19 cellular contexts compared by ENCODE assay signal in the genomic region with DNA sequence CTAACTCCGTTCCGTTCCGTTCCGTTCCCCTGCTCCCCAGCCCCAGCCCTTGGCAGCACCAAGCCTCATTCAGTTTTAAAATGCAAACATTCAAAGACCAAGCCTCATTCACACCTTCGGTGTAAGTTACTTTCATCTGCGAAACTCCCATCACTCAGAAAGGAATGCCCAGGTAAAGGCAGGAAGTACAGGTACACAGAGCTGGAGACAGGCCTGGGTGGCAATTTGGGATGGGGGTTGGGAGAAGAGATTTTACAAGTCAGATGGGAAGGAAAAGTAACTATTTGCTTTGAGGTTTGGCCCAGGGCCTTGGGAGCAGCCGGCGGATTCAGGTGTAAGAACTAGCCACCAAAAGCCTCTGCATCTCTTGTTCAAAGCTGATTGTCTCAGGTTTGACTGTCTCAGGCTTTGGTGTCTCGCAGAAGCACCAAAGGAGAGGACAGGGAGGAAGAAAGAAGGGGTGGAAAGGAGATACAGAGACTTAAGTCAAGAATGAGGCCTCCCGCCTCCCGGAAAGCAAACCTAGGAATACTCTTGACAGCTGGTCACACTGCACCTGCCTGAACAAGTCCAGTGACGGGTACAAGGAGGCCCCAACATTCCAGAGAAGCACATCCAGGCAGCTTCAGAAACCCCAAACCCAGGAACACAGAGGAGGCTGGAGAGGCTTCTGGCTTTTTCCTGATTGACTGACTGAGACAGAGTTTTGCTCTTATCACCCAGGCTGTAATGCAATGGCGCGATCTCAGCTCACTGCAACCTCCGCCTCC. TPM values are rescaled to one million over a fixed set of nuclear protein-coding genes. Genes with fewer than 3 reads are reported as not detected.
DNase-seq lines count a peak whose midpoint lies in the region; ATAC-seq and TF ChIP-seq lines count a peak whose summit lies in the region.
"Had no signal": no experiment of that assay in that cellular context is flagged by ENCODE, and none has a peak within 500 bp of the region (broad histone marks: within the 10 kb centered on the region; RNA-seq: fewer than 3 reads in every experiment).

No MANE protein-coding gene starts in this region.

- peaks cover 26% of the 10 kb centered on the region for H3K4me1 ChIP-seq in SJCRH30
- peaks cover 19% of the 10 kb centered on the region for H3K4me1 ChIP-seq in iPS-20b (ENCODE audit: insufficient read depth, low read length)
- H3K4me1 ChIP-seq in smooth muscle cell (ENCODE audit: low read depth): peaks cover 18% of the 10 kb centered on the region
- peaks cover 53% of the 10 kb centered on the region for H3K4me1 ChIP-seq in vagina
- H3K4me1 ChIP-seq: parathyroid adenoma had no signal

- peaks cover 21% of the 10 kb centered on the region for H3K27me3 Mint-ChIP-seq in activated T-cell treated with anti-CD3 and anti-CD28 coated beads, Interleukin-2, amount 50 U/mL, for 24 hours

- H4K20me1 ChIP-seq in smooth muscle cell (ENCODE audit: low read depth): peaks cover 90% of the 10 kb centered on the region

- peaks cover 25% of the 10 kb centered on the region for H3F3A ChIP-seq in smooth muscle cell (ENCODE audit: low read depth)

- no peak for ATAC-seq in GM18517 (IDR thresholded peaks at IDR 0.05; ENCODE audit: unreplicated experiment)
- ATAC-seq: activated T-cell treated with anti-CD3 and anti-CD28 coated beads, Interleukin-2, amount 50 U/mL, for 72 hours; SK-N-SH treated with all-trans-retinoic acid at 6 μM for 48 hours; stimulated activated naive B cell treated with anti-CD40 and anti-IgM and Interleukin-4, amounts not matched to agents 10 μg/mL and 1 μg/mL and 100 μg/mL, for 72 hours had no signal

- H3K79me2 ChIP-seq in smooth muscle cell (ENCODE audit: low read depth): peaks cover 79% of the 10 kb centered on the region
- H3K79me2 ChIP-seq: parathyroid adenoma had no signal

- H3K9me3 ChIP-seq in SJCRH30 (replicated peaks) (no peaks in the 10 kb centered on the region), iPS-20b (ENCODE audit: insufficient read depth, low read depth, low read length) (no peaks in the 10 kb centered on the region), smooth muscle cell (replicated peaks; ENCODE audit: low read depth) (no peaks in the 10 kb centered on the region), vagina (no peaks in the 10 kb centered on the region)

- peak overlapping the region; percentile 37 for H3K27ac ChIP-seq in SJCRH30
- peak overlapping the region; percentile 26 for H3K27ac ChIP-seq in iPS-20b (ENCODE audit: low read length)
- peak overlapping the region; percentile 86 for H3K27ac ChIP-seq in smooth muscle cell (ENCODE audit: low read depth)
- H3K27ac ChIP-seq in vagina: no peak overlapping the region
- H3K27ac ChIP-seq: HL-60, parathyroid adenoma had no signal

- DNase-seq in HPDE6-E6E7 (ENCODE audit: extremely low spot score): peak; percentile 89
- peak; percentile 60 to 70 for DNase-seq in SJCRH30
- no peak for DNase-seq in smooth muscle cell (lab: John Stamatoyannopoulos, UW; ENCODE audit: unreplicated experiment)
- DNase-seq in NK-92 (lab: John Stamatoyannopoulos, UW; ENCODE audit: unreplicated experiment): no peak
- DNase-seq in activated T-cell treated with anti-CD3 and anti-CD28 coated beads, Interleukin-2, amount 50 U/mL, for 24 hours: no peak
- no peak for DNase-seq in vagina (ENCODE audit: extremely low spot score in 2 of 2)
- DNase-seq: activated CD4-positive, alpha-beta T cell treated with anti-CD3 and anti-CD28 coated beads, Interleukin-2, amount 50 U/mL, for 48 hours; activated T-cell treated with anti-CD3 and anti-CD28 coated beads, Interleukin-2, amount 50 U/mL, for 72 hours; Calu3; kidney glomerular epithelial cell; NCI-H146; NCI-H510A; small intestine; stimulated activated naive B cell treated with anti-CD40 and anti-IgM and Interleukin-4, amounts not matched to agents 10 μg/mL and 1 μg/mL and 100 μg/mL, for 72 hours had no signal

- no peaks in the 10 kb centered on the region for H3K36me3 Mint-ChIP-seq in activated T-cell treated with anti-CD3 and anti-CD28 coated beads, Interleukin-2, amount 50 U/mL, for 24 hours (ENCODE audit: low read depth)
- H3K36me3 Mint-ChIP-seq: stimulated activated naive B cell treated with anti-CD40 and anti-IgM and Interleukin-4, amounts not matched to agents 10 μg/mL and 1 μg/mL and 100 μg/mL, for 72 hours had no signal

- no peaks in the 10 kb centered on the region for H3K27me3 ChIP-seq in SJCRH30
- no peaks in the 10 kb centered on the region for H3K27me3 ChIP-seq in iPS-20b (ENCODE audit: insufficient read depth, low read length)
- no peaks in the 10 kb centered on the region for H3K27me3 ChIP-seq in smooth muscle cell (ENCODE audit: low read depth)
- H3K27me3 ChIP-seq in vagina: no peaks in the 10 kb centered on the region

- no peak overlapping the region for H3K27ac Mint-ChIP-seq in activated T-cell treated with anti-CD3 and anti-CD28 coated beads, Interleukin-2, amount 50 U/mL, for 24 hours
- H3K27ac Mint-ChIP-seq: activated T-cell treated with anti-CD3 and anti-CD28 coated beads, Interleukin-2, amount 50 U/mL, for 72 hours; stimulated activated naive B cell treated with anti-CD40 and anti-IgM and Interleukin-4, amounts not matched to agents 10 μg/mL and 1 μg/mL and 100 μg/mL, for 72 hours had no signal

- H3K4me3 Mint-ChIP-seq in activated T-cell treated with anti-CD3 and anti-CD28 coated beads, Interleukin-2, amount 50 U/mL, for 24 hours: no peak overlapping the region
- H3K4me3 Mint-ChIP-seq: activated T-cell treated with anti-CD3 and anti-CD28 coated beads, Interleukin-2, amount 50 U/mL, for 72 hours; stimulated activated naive B cell treated with anti-CD40 and anti-IgM and Interleukin-4, amounts not matched to agents 10 μg/mL and 1 μg/mL and 100 μg/mL, for 72 hours had no signal

- H3K4me1 Mint-ChIP-seq in activated T-cell treated with anti-CD3 and anti-CD28 coated beads, Interleukin-2, amount 50 U/mL, for 24 hours (ENCODE audit: low read depth): no peaks in the 10 kb centered on the region
- H3K4me1 Mint-ChIP-seq: stimulated activated naive B cell treated with anti-CD40 and anti-IgM and Interleukin-4, amounts not matched to agents 10 μg/mL and 1 μg/mL and 100 μg/mL, for 72 hours had no signal

- H3K4me3 ChIP-seq in SJCRH30 (no peak overlapping the region), iPS-20b (ENCODE audit: low read length) (0 out of 2 replicates have a peak overlapping the region, but pooled peaks have one; percentile 28), smooth muscle cell (no peak overlapping the region), vagina (no peak overlapping the region)

- H3K9me3 Mint-ChIP-seq in activated T-cell treated with anti-CD3 and anti-CD28 coated beads, Interleukin-2, amount 50 U/mL, for 24 hours: no peaks in the 10 kb centered on the region
- H3K9me3 Mint-ChIP-seq: activated T-cell treated with anti-CD3 and anti-CD28 coated beads, Interleukin-2, amount 50 U/mL, for 72 hours; stimulated activated naive B cell treated with anti-CD40 and anti-IgM and Interleukin-4, amounts not matched to agents 10 μg/mL and 1 μg/mL and 100 μg/mL, for 72 hours had no signal

- H3K9ac ChIP-seq in iPS-20b (ENCODE audit: low read depth, low read length): peak overlapping the region; percentile 47; the same call in 1 of the 2 replicates
- peak overlapping the region; percentile 45 for H3K9ac ChIP-seq in smooth muscle cell (ENCODE audit: low read depth)
- H3K9ac ChIP-seq: parathyroid adenoma had no signal

- intact Hi-C loops in vagina (cut with DNase I): no loop called here

- 74% methylated on average over 15 of the region's 15 CpGs for WGBS in smooth muscle cell (ENCODE audit: low lambda C conversion rate)

- H3K36me3 ChIP-seq in SJCRH30 (no peaks in the 10 kb centered on the region), iPS-20b (ENCODE audit: insufficient read depth, low read depth, low read length) (peaks cover 9% of the 10 kb centered on the region), smooth muscle cell (ENCODE audit: low read depth) (no peaks in the 10 kb centered on the region), vagina (no peaks in the 10 kb centered on the region)

- H3K4me2 ChIP-seq in smooth muscle cell: peak overlapping the region; percentile 44

- TF ChIP-seq POLR2A in vagina (IDR thresholded peaks at IDR 0.05): no peak

- TF ChIP-seq CTCF in smooth muscle cell (IDR thresholded peaks at IDR 0.05; ENCODE audit: borderline replicate concordance, insufficient read depth, poor library complexity, severe bottlenecking): no peak
- no peak for TF ChIP-seq CTCF in vagina (IDR thresholded peaks at IDR 0.05)

- H2AFZ ChIP-seq in smooth muscle cell (ENCODE audit: low read depth): no peak overlapping the region
- H2AFZ ChIP-seq: parathyroid adenoma had no signal

RNA-seq across cellular contexts. Expression of gene NXN, which starts 54.7 kb away (rescaled TPM):
- total RNA-seq in SJCRH30 (2014; rRNA removed; shearing (Covaris generic)): 32.8 and 35.2 TPM in 2 replicates
- total RNA-seq in smooth muscle cell (58.3 and 89.0 TPM in 2 replicates), vagina (51.6 TPM)
- polyA plus RNA-seq in smooth muscle cell: 78.6 and 81.8 TPM in 2 replicates

Comparison
In these comparisons a context has a peak if more than half of its experiments do, and no peak if none do; other contexts are left out.
1. DNase-seq: peak in HPDE6-E6E7 (single experiment) and SJCRH30 (2 of 2); none in smooth muscle cell (single experiment), NK-92 (single experiment), activated T-cell treated with anti-CD3 and anti-CD28 coated beads, Interleukin-2, amount 50 U/mL, for 24 hours (single experiment) and vagina (0 of 2).